Comparison of ENCODE assay signal across 8 cellular contexts in genomic region chr6:41428402-41428994, GRCh38.
DNase-seq lines count a peak whose midpoint lies in the region; ATAC-seq, FAIRE-seq and TF ChIP-seq lines count a peak whose summit lies in the region.

No MANE protein-coding gene starts in this region.

- peak in 1 of 2 donors; percentile 1 for ATAC-seq in lower lobe of right lung

- H3K4me1 Mint-ChIP-seq in activated CD4-positive, alpha-beta T cell treated with anti-CD3 and anti-CD28 coated beads, Interleukin-2, amount 10 ng/mL, durations not matched to agents 7 days and 5 days: peaks cover 9% of the 10 kb centered on the region
- peaks cover 14% of the 10 kb centered on the region for H3K4me1 Mint-ChIP-seq in astrocyte (ENCODE audit: low read depth, unreplicated experiment)

- WGBS in thyroid gland, 2 donors: 10 to 11% methylated on average over 15 to 22 of the region's 28 CpGs

- peak overlapping the region; percentile 82 for H3K4me2 ChIP-seq in astrocyte (ENCODE audit: low read length)

- peaks cover 22% of the 10 kb centered on the region for H3K27me3 ChIP-seq in astrocyte (ENCODE audit: insufficient read depth, low read length)
- H3K27me3 ChIP-seq in lower lobe of right lung (ENCODE audit: low read depth): peaks cover 19% of the 10 kb centered on the region
- H3K27me3 ChIP-seq in thyroid gland: no peaks in the 10 kb centered on the region

- no peaks in the 10 kb centered on the region for H3K9me3 ChIP-seq in astrocyte (ENCODE audit: insufficient read depth, low read depth, low read length)
- no peaks in the 10 kb centered on the region for H3K9me3 ChIP-seq in lower lobe of right lung
- no peaks in the 10 kb centered on the region for H3K9me3 ChIP-seq in thyroid gland

- H3K36me3 Mint-ChIP-seq in activated CD4-positive, alpha-beta T cell treated with anti-CD3 and anti-CD28 coated beads, Interleukin-2, amount 10 ng/mL, durations not matched to agents 7 days and 5 days (ENCODE audit: low read depth): no peaks in the 10 kb centered on the region
- H3K36me3 Mint-ChIP-seq in astrocyte (ENCODE audit: low read depth, unreplicated experiment): peaks cover 1% of the 10 kb centered on the region

- H3K9ac ChIP-seq in astrocyte (ENCODE audit: low read length): no peak overlapping the region

- H3K27ac Mint-ChIP-seq in activated CD4-positive, alpha-beta T cell treated with anti-CD3 and anti-CD28 coated beads, Interleukin-2, amount 10 ng/mL, durations not matched to agents 7 days and 5 days: peak overlapping the region; percentile 11
- no peak overlapping the region for H3K27ac Mint-ChIP-seq in astrocyte (ENCODE audit: unreplicated experiment)

- H3K79me2 ChIP-seq in astrocyte (ENCODE audit: insufficient read depth, low read length): no peaks in the 10 kb centered on the region

- no peak for DNase-seq in activated CD4-positive, alpha-beta T cell treated with anti-CD3 and anti-CD28 coated beads, Interleukin-2, amount 10 ng/mL, durations not matched to agents 7 days and 5 days
- no peak for DNase-seq in activated CD4-positive, alpha-beta T cell treated with anti-CD3 and anti-CD28 coated beads, Interleukin-2, amount 50 U/mL, for 48 hours
- DNase-seq in astrocyte (ENCODE audit: low read depth): no peak
- DNase-seq in lower lobe of right lung: no peak
- no peak for DNase-seq in thyroid gland
- DNase-seq in NCI-H2227 (lab: John Stamatoyannopoulos, UW; ENCODE audit: unreplicated experiment): no peak
- DNase-seq in stimulated activated naive CD4-positive, alpha-beta T cell (lab: John Stamatoyannopoulos, UW): no peak
- DNase-seq in NCI-H226: no peak

- no peak for TF ChIP-seq POLR2A in thyroid gland (IDR thresholded peaks at IDR 0.05)

- intact Hi-C loops in lower lobe of right lung (cut with DNase I): no loop called here
- intact Hi-C loops in thyroid gland (cut with DNase I): no loop called here

- POLR2A ChIA-PET in activated CD4-positive, alpha-beta T cell treated with anti-CD3 and anti-CD28 coated beads, Interleukin-2, amount 10 ng/mL, durations not matched to agents 7 days and 5 days (lab: Charles Lee): no interaction called here

- H3K36me3 ChIP-seq in astrocyte (ENCODE audit: insufficient read depth, low read length) (no peaks in the 10 kb centered on the region), lower lobe of right lung (no peaks in the 10 kb centered on the region), thyroid gland (no peaks in the 10 kb centered on the region)

- H2AFZ ChIP-seq in astrocyte (ENCODE audit: low read depth, low read length): no peak overlapping the region

- H3K9me3 Mint-ChIP-seq in activated CD4-positive, alpha-beta T cell treated with anti-CD3 and anti-CD28 coated beads, Interleukin-2, amount 10 ng/mL, durations not matched to agents 7 days and 5 days: no peaks in the 10 kb centered on the region
- no peaks in the 10 kb centered on the region for H3K9me3 Mint-ChIP-seq in astrocyte (ENCODE audit: unreplicated experiment)

- no peaks in the 10 kb centered on the region for H4K20me1 ChIP-seq in astrocyte (ENCODE audit: insufficient read depth, low read length)

- H3K27ac ChIP-seq in astrocyte (ENCODE audit: low read depth, low read length) (no peak overlapping the region), lower lobe of right lung (peak overlapping the region; percentile 81), thyroid gland (peak overlapping the region; percentile 87 to 92 (median 90))

- no peak for FAIRE-seq in astrocyte (lab: Jason Lieb, UNC)

- H3K4me3 Mint-ChIP-seq in activated CD4-positive, alpha-beta T cell treated with anti-CD3 and anti-CD28 coated beads, Interleukin-2, amount 10 ng/mL, durations not matched to agents 7 days and 5 days: no peak overlapping the region
- H3K4me3 Mint-ChIP-seq in astrocyte (ENCODE audit: unreplicated experiment): peak overlapping the region; percentile 66

- H3K4me3 ChIP-seq in astrocyte (ENCODE audit: insufficient read depth, low read depth, low read length) (no peak overlapping the region), lower lobe of right lung (peak overlapping the region; percentile 57), thyroid gland (replicated peaks in 1 of 3) (peak overlapping the region in 1 of 3 donors; percentile 39)

- CTCF ChIA-PET in activated CD4-positive, alpha-beta T cell treated with anti-CD3 and anti-CD28 coated beads, Interleukin-2, amount 10 ng/mL, durations not matched to agents 7 days and 5 days (lab: Charles Lee): interaction anchor here (0.5 kb wide), 1 partner anchor 759 kb away, joined by 3 read pairs; no protein-coding TSS in a partner anchor

- peaks cover 36% of the 10 kb centered on the region for H3K27me3 Mint-ChIP-seq in activated CD4-positive, alpha-beta T cell treated with anti-CD3 and anti-CD28 coated beads, Interleukin-2, amount 10 ng/mL, durations not matched to agents 7 days and 5 days
- H3K27me3 Mint-ChIP-seq in astrocyte (ENCODE audit: low read depth, unreplicated experiment): peaks cover 26% of the 10 kb centered on the region

- H3K4me1 ChIP-seq in astrocyte (ENCODE audit: insufficient read depth, low read length): peaks cover 30% of the 10 kb centered on the region
- H3K4me1 ChIP-seq in lower lobe of right lung: peaks cover 27% of the 10 kb centered on the region
- H3K4me1 ChIP-seq in thyroid gland: peaks cover 19 to 43% of the 10 kb centered on the region in 2 donors

- TF ChIP-seq CTCF in astrocyte (IDR thresholded peaks at IDR 0.05; ENCODE audit: insufficient read depth, low read depth, low read length): no peak
- TF ChIP-seq CTCF in lower lobe of right lung (IDR thresholded peaks at IDR 0.05): no peak
- no peak for TF ChIP-seq CTCF in thyroid gland (IDR thresholded peaks at IDR 0.05)
